In the genomic region with DNA sequence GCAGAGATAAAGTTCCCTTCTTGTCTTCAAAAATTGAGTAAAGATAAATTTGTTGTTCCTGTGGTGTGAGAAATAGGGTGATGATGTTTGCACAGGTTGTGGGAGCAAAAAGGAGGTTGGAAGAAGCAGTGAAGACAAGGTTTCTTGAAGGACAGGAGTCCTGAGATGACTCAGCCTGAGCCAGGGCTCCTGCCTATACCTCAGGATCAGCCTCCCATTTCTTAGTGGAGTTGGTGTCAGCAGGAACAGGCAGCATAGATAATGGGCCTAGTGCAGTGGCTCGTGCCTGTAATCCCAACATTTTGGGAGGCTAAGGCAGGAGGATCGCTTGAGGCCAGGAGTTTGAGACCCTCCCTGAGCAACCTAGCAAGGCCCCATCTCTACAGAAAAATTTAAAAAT, we compare ENCODE assay signal across 20 cellular contexts. TPM values are rescaled to one million over a fixed set of nuclear protein-coding genes. Genes with fewer than 3 reads are reported as not detected.
DNase-seq lines count a peak whose midpoint lies in the region; ATAC-seq and TF ChIP-seq lines count a peak whose summit lies in the region.
"Had no signal": no experiment of that assay in that cellular context is flagged by ENCODE, and none has a peak within 500 bp of the region (broad histone marks: within the 10 kb centered on the region; RNA-seq: fewer than 3 reads in every experiment).

No MANE protein-coding gene starts in this region.

- CTCF ChIA-PET in activated B cell treated with CpG ODN at 0.5 μM for 24 hours (lab: Charles Lee) = no interaction called here

- H2BK12ac ChIP-seq in mesenchymal stem cell (ENCODE audit: low read length in 2 of 2) = no peak overlapping the region

- H3K4me1 ChIP-seq in mesenchymal stem cell (ENCODE audit: control insufficient read depth, insufficient read depth, low read depth, low read length) (no peaks in the 10 kb centered on the region), esophagus squamous epithelium (peaks cover 0 to 9% (median 0%) of the 10 kb centered on the region in 3 donors)

- H3K4ac ChIP-seq in mesenchymal stem cell (ENCODE audit: low read depth in 1 of 2, low read length in 2 of 2) = no peak overlapping the region

- ATAC-seq in activated B cell treated with CpG ODN at 0.5 μM for 24 hours (ENCODE audit: low read depth) = no peak
- ATAC-seq in GM21447 (IDR thresholded peaks at IDR 0.05; ENCODE audit: unreplicated experiment) = no peak
- no peak for ATAC-seq in HG02885 (IDR thresholded peaks at IDR 0.05; ENCODE audit: poor library complexity, unreplicated experiment)
- ATAC-seq: HepG2 had no signal

- intact Hi-C loops in activated B cell treated with CpG ODN at 0.5 μM for 24 hours (cut with micrococcal nuclease) = no loop called here
- intact Hi-C loops in esophagus squamous epithelium (cut with DNase I) = no loop called here

- WGBS in mesenchymal stem cell = 96% methylated on average over 2 of the region's 2 CpGs
- WGBS in esophagus squamous epithelium, 2 donors = 80 to 100% methylated on average over 1 to 2 of the region's 2 CpGs

- TF ChIP-seq CTCF in activated B cell treated with CpG ODN at 0.5 μM for 24 hours (IDR thresholded peaks at IDR 0.05) (no peak), esophagus squamous epithelium (IDR thresholded peaks at IDR 0.05) (no peak)

- no peak overlapping the region for H2AK5ac ChIP-seq in mesenchymal stem cell (ENCODE audit: low read length, severe bottlenecking)

- no peaks in the 10 kb centered on the region for H3K27me3 Mint-ChIP-seq in activated naive CD4-positive, alpha-beta T cell treated with anti-CD3 and anti-CD28 coated beads, Interleukin-2, amount 50 U/mL, for 24 hours
- H3K27me3 Mint-ChIP-seq in activated B cell treated with CpG ODN at 0.5 μM for 24 hours = no peaks in the 10 kb centered on the region
- H3K27me3 Mint-ChIP-seq: CD4-positive, CD25-positive, alpha-beta regulatory T cell had no signal

- no peak for DNase-seq in activated naive CD4-positive, alpha-beta T cell (lab: John Stamatoyannopoulos, UW)
- no peak for DNase-seq in activated B cell treated with CpG ODN at 0.5 μM for 24 hours
- no peak for DNase-seq in mesenchymal stem cell
- no peak for DNase-seq in esophagus squamous epithelium (lab: John Stamatoyannopoulos, UW)
- no peak for DNase-seq in NCI-H748 treated with DMSO at 0.1 percent for 48 hours (lab: John Stamatoyannopoulos, UW)
- DNase-seq: 8988T; CD4-positive, CD25-positive, alpha-beta regulatory T cell; DMS153; DND-41; Kasumi-1; NCI-H1105; NCI-H2029; NCI-H526 treated with DMSO at 0.1 percent for 48 hours; SHP77 had no signal

- no peak overlapping the region for H3K14ac ChIP-seq in mesenchymal stem cell (ENCODE audit: low read length in 2 of 2)

- H3K36me3 ChIP-seq in mesenchymal stem cell (ENCODE audit: control insufficient read depth in 1 of 2, insufficient read depth in 2 of 2, low read depth in 1 of 2, low read length in 2 of 2) (peaks cover 11 to 15% of the 10 kb centered on the region in 2 experiments), esophagus squamous epithelium (peaks cover 0 to 12% (median 0%) of the 10 kb centered on the region in 3 donors)

- H3K18ac ChIP-seq in mesenchymal stem cell (ENCODE audit: low read depth in 1 of 2, low read length in 2 of 2) = no peak overlapping the region

- H3K4me3 ChIP-seq in mesenchymal stem cell (ENCODE audit: insufficient read depth in 1 of 2, low read depth in 1 of 2, low read length in 2 of 2) (no peak overlapping the region), esophagus squamous epithelium (no peak overlapping the region)
- H3K4me3 ChIP-seq: BLaER1 had no signal

- POLR2A ChIA-PET in activated B cell treated with CpG ODN at 0.5 μM for 24 hours (lab: Charles Lee) = no interaction called here

- H3K4me3 Mint-ChIP-seq in activated naive CD4-positive, alpha-beta T cell treated with anti-CD3 and anti-CD28 coated beads, Interleukin-2, amount 50 U/mL, for 24 hours = no peak overlapping the region
- H3K4me3 Mint-ChIP-seq in activated B cell treated with CpG ODN at 0.5 μM for 24 hours = no peak overlapping the region
- H3K4me3 Mint-ChIP-seq: CD4-positive, CD25-positive, alpha-beta regulatory T cell had no signal

- no peaks in the 10 kb centered on the region for H3K79me1 ChIP-seq in mesenchymal stem cell (replicated peaks; ENCODE audit: low read length, poor library complexity, severe bottlenecking)

- peaks cover 2% of the 10 kb centered on the region for H3K36me3 Mint-ChIP-seq in activated naive CD4-positive, alpha-beta T cell treated with anti-CD3 and anti-CD28 coated beads, Interleukin-2, amount 50 U/mL, for 24 hours
- H3K36me3 Mint-ChIP-seq in activated B cell treated with CpG ODN at 0.5 μM for 24 hours (ENCODE audit: low read depth) = peaks cover 50% of the 10 kb centered on the region

- H3K9me3 Mint-ChIP-seq in activated naive CD4-positive, alpha-beta T cell treated with anti-CD3 and anti-CD28 coated beads, Interleukin-2, amount 50 U/mL, for 24 hours = no peaks in the 10 kb centered on the region
- H3K9me3 Mint-ChIP-seq in activated B cell treated with CpG ODN at 0.5 μM for 24 hours = no peaks in the 10 kb centered on the region
- H3K9me3 Mint-ChIP-seq: CD4-positive, CD25-positive, alpha-beta regulatory T cell had no signal

- no peak overlapping the region for H3K4me2 ChIP-seq in mesenchymal stem cell (ENCODE audit: low read length, poor library complexity, severe bottlenecking)
- H3K4me2 ChIP-seq: BLaER1 had no signal

- no peak overlapping the region for H2BK5ac ChIP-seq in mesenchymal stem cell (ENCODE audit: low read depth, low read length, poor library complexity, severe bottlenecking)

- no peak overlapping the region for H2AFZ ChIP-seq in mesenchymal stem cell (ENCODE audit: low read depth, low read length)

- no peak overlapping the region for H4K91ac ChIP-seq in mesenchymal stem cell (ENCODE audit: low read length)

- TF ChIP-seq POLR2A in esophagus squamous epithelium (IDR thresholded peaks at IDR 0.05) = no peak

- H3K9ac ChIP-seq in mesenchymal stem cell (ENCODE audit: low read length) = peak overlapping the region; percentile 35
- H3K9ac ChIP-seq: BLaER1 had no signal

- H3K27me3 ChIP-seq in mesenchymal stem cell (ENCODE audit: control insufficient read depth in 1 of 2, insufficient read depth in 1 of 2, low read length in 2 of 2) (no peaks in the 10 kb centered on the region), esophagus squamous epithelium (no peaks in the 10 kb centered on the region)
- H3K27me3 ChIP-seq: BLaER1 had no signal

- H2BK120ac ChIP-seq in mesenchymal stem cell (ENCODE audit: low read depth, low read length) = no peak overlapping the region

- no peak overlapping the region for H2BK15ac ChIP-seq in mesenchymal stem cell (ENCODE audit: low read depth, poor library complexity, severe bottlenecking)

- H3K27ac ChIP-seq in mesenchymal stem cell (ENCODE audit: low read length, poor library complexity, severe bottlenecking) (no peak overlapping the region), esophagus squamous epithelium (no peak overlapping the region)
- H3K27ac ChIP-seq: BLaER1, RWPE1 had no signal

- no peak overlapping the region for H3K23ac ChIP-seq in mesenchymal stem cell (ENCODE audit: low read length in 2 of 2)

- no peak overlapping the region for H4K8ac ChIP-seq in mesenchymal stem cell (ENCODE audit: low read length)

- no peaks in the 10 kb centered on the region for H3K4me1 Mint-ChIP-seq in activated naive CD4-positive, alpha-beta T cell treated with anti-CD3 and anti-CD28 coated beads, Interleukin-2, amount 50 U/mL, for 24 hours
- H3K4me1 Mint-ChIP-seq in activated B cell treated with CpG ODN at 0.5 μM for 24 hours = no peaks in the 10 kb centered on the region

- H3K9me3 ChIP-seq in mesenchymal stem cell (ENCODE audit: control insufficient read depth, low read length) (no peaks in the 10 kb centered on the region), esophagus squamous epithelium (no peaks in the 10 kb centered on the region)
- H3K9me3 ChIP-seq: BLaER1 had no signal

- H3K27ac Mint-ChIP-seq in activated naive CD4-positive, alpha-beta T cell treated with anti-CD3 and anti-CD28 coated beads, Interleukin-2, amount 50 U/mL, for 24 hours = peak overlapping the region; percentile 41
- H3K27ac Mint-ChIP-seq in activated B cell treated with CpG ODN at 0.5 μM for 24 hours = peak overlapping the region; percentile 20

RNA-seq across cellular contexts. Expression of gene EIF4G2, which starts 28.7 kb away (rescaled TPM):
- 675 and 769 TPM in 2 replicates for total RNA-seq in activated B cell treated with CpG ODN at 0.5 μM for 24 hours
- polyA plus RNA-seq in mesenchymal stem cell (2013, experiment 1 of 2) = 814 TPM
- polyA plus RNA-seq in mesenchymal stem cell (2013, experiment 2 of 2) = 829 TPM
- 100 to 1,000 TPM; 476 to 665 (median 547) TPM for total RNA-seq in esophagus squamous epithelium

RNA-seq across cellular contexts. Expression of gene CTR9, which starts 29.0 kb away (rescaled TPM):
- total RNA-seq in activated B cell treated with CpG ODN at 0.5 μM for 24 hours (50.6 and 52.8 TPM in 2 replicates), esophagus squamous epithelium (10 to 100 TPM; 21.4 to 34.4 (median 27.0) TPM)
- polyA plus RNA-seq in mesenchymal stem cell (2013, experiment 1 of 2) = 25.8 TPM
- 25.4 TPM for polyA plus RNA-seq in mesenchymal stem cell (2013, experiment 2 of 2)
